8 cellular contexts compared by ENCODE assay signal in the genomic region with DNA sequence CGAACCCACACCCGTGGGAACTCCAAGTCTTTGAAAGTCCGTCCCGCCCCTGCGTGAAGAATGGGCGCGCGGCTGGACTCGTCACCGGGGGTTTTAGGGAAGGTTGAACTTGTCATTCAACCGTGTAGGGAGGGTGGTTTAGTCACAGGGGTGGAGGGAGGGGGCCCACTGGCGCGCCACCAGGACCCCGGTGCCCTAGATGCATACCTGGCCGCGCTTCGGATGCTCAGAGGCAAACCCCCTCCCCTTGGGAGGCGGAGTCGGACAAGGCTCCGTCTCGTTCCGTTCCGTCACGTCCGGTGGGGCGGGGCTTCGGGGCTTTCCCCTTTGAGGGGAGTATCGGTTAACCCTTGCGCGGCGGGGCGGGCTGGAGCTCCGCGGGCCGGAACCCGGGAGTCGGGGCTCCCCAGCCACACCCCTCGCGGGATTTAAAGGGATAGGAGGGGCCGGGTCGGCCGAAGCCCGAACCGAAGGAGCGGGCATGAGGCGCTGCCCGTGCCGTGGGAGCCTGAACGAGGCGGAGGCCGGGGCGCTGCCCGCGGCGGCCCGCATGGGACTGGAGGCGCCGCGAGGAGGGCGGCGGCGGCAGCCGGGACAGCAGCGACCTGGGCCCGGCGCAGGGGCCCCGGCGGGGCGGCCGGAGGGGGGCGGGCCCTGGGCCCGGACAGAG. TPM values are rescaled to one million over a fixed set of nuclear protein-coding genes. Genes with fewer than 3 reads are reported as not detected.
DNase-seq lines count a peak whose midpoint lies in the region; ATAC-seq lines count a peak whose summit lies in the region.

TSS of gene COQ8B (minus strand) at position 232 of the 670 bp plus-strand sequence. CDS start 2,254 bp downstream, outside the sequence.
TSS of gene ITPKC (plus strand) at position 458 of the 670 bp plus-strand sequence. CDS start at position 482, 24 bp downstream.

- peak within 1 kb of the TSS; percentile 95 for H3K27ac ChIP-seq in effector memory CD4-positive, alpha-beta T cell (ENCODE audit: insufficient read depth, low read length, poor library complexity, severe bottlenecking)

- H3K4me3 ChIP-seq in effector memory CD4-positive, alpha-beta T cell (ENCODE audit: insufficient read depth, low read depth, low read length, poor library complexity, severe bottlenecking): peak within 1 kb of the TSS; percentile 67

- no peaks in the 10 kb centered on the region for H3K9me3 ChIP-seq in effector memory CD4-positive, alpha-beta T cell (ENCODE audit: control insufficient read depth, low read length)

- no peaks in the 10 kb centered on the region for H3K27me3 ChIP-seq in effector memory CD4-positive, alpha-beta T cell (replicated peaks; ENCODE audit: control insufficient read depth, insufficient read depth, low read length, poor library complexity, severe bottlenecking)

- H3K36me3 ChIP-seq in effector memory CD4-positive, alpha-beta T cell (ENCODE audit: control insufficient read depth, insufficient read depth, low read length): peaks cover 2% of the 10 kb centered on the region

- DNase-seq in COLO829 (ENCODE audit: low spot score) (peak; percentile 96), HT-29 (ENCODE audit: low spot score) (peak; percentile 100), medulla oblongata (ENCODE audit: extremely low spot score) (peak; percentile 99)
- DNase-seq in NK-92 treated with Interleukin-12 subunit alpha and Interleukin-12 subunit beta, amount 100 ng/mL, for 24 hours (lab: John Stamatoyannopoulos, UW): peak; percentile 99
- DNase-seq in activated CD8-positive, alpha-beta memory T cell treated with anti-CD3 and anti-CD28 coated beads for 4 hours (ENCODE audit: low read depth in 2 of 2): peak; percentile 100
- peak; percentile 99 to 100 (median 99) for DNase-seq in effector memory CD4-positive, alpha-beta T cell
- DNase-seq in stimulated activated CD4-positive, alpha-beta T cell treated with anti-CD3 and anti-CD28 coated beads, TNF-alpha, amount 100 ng/mL, for 48 hours (ENCODE audit: low read depth in 3 of 3): peak; percentile 99 to 100 (median 100)

- peaks cover 46% of the 10 kb centered on the region for H3K4me1 ChIP-seq in effector memory CD4-positive, alpha-beta T cell (ENCODE audit: control insufficient read depth, insufficient read depth, low read length, poor library complexity, severe bottlenecking)

- ATAC-seq in GM21360 (IDR thresholded peaks at IDR 0.05; ENCODE audit: unreplicated experiment): peak; percentile 67

RNA-seq across cellular contexts. Expression of gene COQ8B, which starts in this region (rescaled TPM):
- 57.2 and 71.3 TPM in 2 replicates for total RNA-seq in HT-29 (2014; rRNA removed; shearing (Covaris generic))

RNA-seq across cellular contexts. Expression of gene ITPKC, which starts in this region (rescaled TPM):
- total RNA-seq in HT-29 (2014; rRNA removed; shearing (Covaris generic)): 52.2 and 58.5 TPM in 2 replicates

Comparison
In these comparisons a context has a peak if more than half of its experiments do, and no peak if none do; other contexts are left out.
1. Peak in every context shown above with its lines: DNase-seq, ATAC-seq, H3K4me3 ChIP-seq and H3K27ac ChIP-seq.